ENCODE assay signal across 25 cellular contexts in genomic region chr9:78899006-78899405, GRCh38.
"Had no signal": no experiment of that assay in that cellular context is flagged by ENCODE, and none has a peak within 500 bp of the region (broad histone marks: within the 10 kb centered on the region; RNA-seq: fewer than 3 reads in every experiment).

No MANE protein-coding gene starts in this region.

- H3K36me3 Mint-ChIP-seq: naive thymus-derived CD4-positive, alpha-beta T cell; natural killer cell treated with Interleukin-12 subunit alpha and Interleukin-12 subunit beta and Interleukin-15 and Interleukin-18, amount 100 ng/mL, for 72 hours; stimulated activated memory B cell treated with anti-CD40 and anti-IgM and Interleukin-4, amounts not matched to agents 10 μg/mL and 1 μg/mL and 100 μg/mL, for 72 hours; type B pancreatic cell had no signal

- H3K4me2 ChIP-seq: smooth muscle cell had no signal

- H3K4me3 ChIP-seq: left ventricle myocardium inferior, lung, mucosa of descending colon, ovary, right atrium auricular region, right lobe of liver, smooth muscle cell, testis, thyroid gland, uterus had no signal

- H3K4me1 ChIP-seq: left ventricle myocardium inferior, right atrium auricular region, right lobe of liver, testis, thyroid gland, uterus had no signal

- H3K27ac ChIP-seq: left ventricle myocardium inferior, ovary, right atrium auricular region, right lobe of liver, testis, thyroid gland, uterus had no signal

- H3K27me3 ChIP-seq: ovary, right atrium auricular region, right lobe of liver, testis, thyroid gland, uterus had no signal

- H3K27ac Mint-ChIP-seq: naive thymus-derived CD4-positive, alpha-beta T cell; natural killer cell treated with Interleukin-12 subunit alpha and Interleukin-12 subunit beta and Interleukin-15 and Interleukin-18, amount 100 ng/mL, for 72 hours; progenitor cell of endocrine pancreas; type B pancreatic cell had no signal

- H3K4me1 Mint-ChIP-seq: naive thymus-derived CD4-positive, alpha-beta T cell; stimulated activated naive CD8-positive, alpha-beta T cell treated with anti-CD3 and anti-CD28 coated beads, Interleukin-15, amount 100 ng/mL, for 72 hours had no signal

- DNase-seq: hypothalamus; islet precursor cell; left ventricle myocardium inferior; midbrain; mucosa of descending colon; naive thymus-derived CD4-positive, alpha-beta T cell; ovary; right lobe of liver; stimulated activated CD4-positive, alpha-beta T cell treated with anti-CD3 and anti-CD28 coated beads, Interleukin-1b, Interleukin-23, amount 100 ng/mL, for 48 hours; stimulated activated CD4-positive, alpha-beta T cell treated with anti-CD3 and anti-CD28 coated beads, Interleukin-2, amount 100 ng/mL, for 48 hours; stimulated activated CD4-positive, alpha-beta T cell treated with anti-CD3 and anti-CD28 coated beads, Interleukin-4, amount 100 ng/mL, for 4 hours; stimulated activated CD8-positive, alpha-beta memory T cell treated with anti-CD3 and anti-CD28 coated beads, Interleukin-4, amount 100 ng/mL, for 48 hours; stimulated activated naive CD4-positive, alpha-beta T cell treated with Interleukin-2 at 50 U/mL for 16 hours; stimulated activated naive CD8-positive, alpha-beta T cell treated with anti-CD3 and anti-CD28 coated beads, Interleukin-15, amount 100 ng/mL, for 72 hours; substantia nigra; testis; thyroid gland; uterus had no signal

- H3K36me3 ChIP-seq: left ventricle myocardium inferior, ovary, right atrium auricular region, right lobe of liver, thyroid gland, uterus had no signal

- H3K27me3 Mint-ChIP-seq: naive thymus-derived CD4-positive, alpha-beta T cell; natural killer cell treated with Interleukin-12 subunit alpha and Interleukin-12 subunit beta and Interleukin-15 and Interleukin-18, amount 100 ng/mL, for 72 hours; progenitor cell of endocrine pancreas; stimulated activated memory B cell treated with anti-CD40 and anti-IgM and Interleukin-4, amounts not matched to agents 10 μg/mL and 1 μg/mL and 100 μg/mL, for 72 hours; stimulated activated naive CD8-positive, alpha-beta T cell treated with anti-CD3 and anti-CD28 coated beads, Interleukin-15, amount 100 ng/mL, for 72 hours had no signal

- H3K9me3 ChIP-seq: left ventricle myocardium inferior, ovary, right atrium auricular region, right lobe of liver, testis, thyroid gland, uterus had no signal

- ATAC-seq: mucosa of descending colon; naive thymus-derived CD4-positive, alpha-beta T cell; natural killer cell treated with Interleukin-12 subunit alpha and Interleukin-12 subunit beta and Interleukin-15 and Interleukin-18, amount 100 ng/mL, for 72 hours; right lobe of liver; stimulated activated memory B cell treated with anti-CD40 and anti-IgM and Interleukin-4, amounts not matched to agents 10 μg/mL and 1 μg/mL and 100 μg/mL, for 72 hours; stimulated activated naive CD8-positive, alpha-beta T cell treated with anti-CD3 and anti-CD28 coated beads, Interleukin-15, amount 100 ng/mL, for 72 hours had no signal

- H3K4me3 Mint-ChIP-seq: naive thymus-derived CD4-positive, alpha-beta T cell; natural killer cell treated with Interleukin-12 subunit alpha and Interleukin-12 subunit beta and Interleukin-15 and Interleukin-18, amount 100 ng/mL, for 72 hours; stimulated activated memory B cell treated with anti-CD40 and anti-IgM and Interleukin-4, amounts not matched to agents 10 μg/mL and 1 μg/mL and 100 μg/mL, for 72 hours; stimulated activated naive CD8-positive, alpha-beta T cell treated with anti-CD3 and anti-CD28 coated beads, Interleukin-15, amount 100 ng/mL, for 72 hours; type B pancreatic cell had no signal
